8 cellular contexts compared by ENCODE assay signal in genomic region chr16:4375717-4376116, GRCh38. TPM values are rescaled to one million over a fixed set of nuclear protein-coding genes. Genes with fewer than 3 reads are reported as not detected.
DNase-seq lines count a peak whose midpoint lies in the region; ATAC-seq, FAIRE-seq and TF ChIP-seq lines count a peak whose summit lies in the region.
"Had no signal": no experiment of that assay in that cellular context is flagged by ENCODE, and none has a peak within 500 bp of the region (broad histone marks: within the 10 kb centered on the region; RNA-seq: fewer than 3 reads in every experiment).

No MANE protein-coding gene starts in this region.

- ATAC-seq in GM21717 (IDR thresholded peaks at IDR 0.05; ENCODE audit: unreplicated experiment): no peak

- H3K4me1 ChIP-seq in osteoblast (ENCODE audit: insufficient read depth, low read length): peaks cover 56% of the 10 kb centered on the region

- peaks cover 85% of the 10 kb centered on the region for H3K79me2 ChIP-seq in osteoblast (ENCODE audit: insufficient read depth, low read length)

- H3K4me2 ChIP-seq in osteoblast (ENCODE audit: insufficient read depth, low read length): peak overlapping the region; percentile 93

- H3K9me3 ChIP-seq in osteoblast (ENCODE audit: low read depth, low read length): no peaks in the 10 kb centered on the region

- no peak for TF ChIP-seq CTCF in bronchial epithelial cell (IDR thresholded peaks at IDR 0.05; ENCODE audit: insufficient read depth, low read length, severe bottlenecking)
- no peak for TF ChIP-seq CTCF in osteoblast (IDR thresholded peaks at IDR 0.05; ENCODE audit: extremely low read depth, low read depth, low read length)
- no peak for TF ChIP-seq CTCF in GM10266 (IDR thresholded peaks at IDR 0.05; ENCODE audit: control insufficient read depth, insufficient read depth, low read depth, missing control alignments)

- DNase-seq in Daoy (ENCODE audit: low read depth): peak; percentile 41
- DNase-seq in bronchial epithelial cell (ENCODE audit: low read depth): peak; percentile 71
- no peak for DNase-seq in osteoblast (ENCODE audit: insufficient read length, low spot score, missing footprints)
- DNase-seq in dermis blood vessel endothelial cell: no peak
- no peak for DNase-seq in GM10266 (ENCODE audit: extremely low spot score)
- DNase-seq: activated CD8-positive, alpha-beta memory T cell treated with anti-CD3 and anti-CD28 coated beads for 24 hours had no signal

- peak overlapping the region; percentile 98 for H3K27ac ChIP-seq in osteoblast (ENCODE audit: low read depth, low read length)
- H3K27ac ChIP-seq: HL-60 had no signal

- H4K20me1 ChIP-seq in osteoblast (ENCODE audit: insufficient read depth, low read length): peaks cover 82% of the 10 kb centered on the region

- no peak overlapping the region for H3K4me3 ChIP-seq in bronchial epithelial cell (ENCODE audit: low read depth, low read length)
- H3K4me3 ChIP-seq in osteoblast (ENCODE audit: insufficient read depth, low read length): peak overlapping the region; percentile 63

- no peaks in the 10 kb centered on the region for H3K27me3 ChIP-seq in bronchial epithelial cell (ENCODE audit: control insufficient read depth, insufficient read depth, low read length)
- H3K27me3 ChIP-seq in osteoblast (ENCODE audit: insufficient read depth, low read length): no peaks in the 10 kb centered on the region

- H2AFZ ChIP-seq in osteoblast (ENCODE audit: low read length): no peak overlapping the region

- no peak for FAIRE-seq in bronchial epithelial cell (lab: Jason Lieb, UNC)

- H3K36me3 ChIP-seq in bronchial epithelial cell (ENCODE audit: control insufficient read depth, insufficient read depth, low read length) (no peaks in the 10 kb centered on the region), osteoblast (ENCODE audit: insufficient read depth, low read length) (peaks cover 33% of the 10 kb centered on the region)

RNA-seq across cellular contexts. Expression of gene VASN, which starts 4.1 kb away (rescaled TPM):
- 22.1 and 25.1 TPM in 2 replicates for total RNA-seq in Daoy (2014; rRNA removed; shearing (Covaris generic))
- total RNA-seq in bronchial epithelial cell: 6.6 and 10.0 TPM in 2 replicates
- total RNA-seq in osteoblast: 202 and 217 TPM in 2 replicates
- total RNA-seq in dermis blood vessel endothelial cell: 1.9 and 2.2 TPM in 2 replicates

RNA-seq across cellular contexts. Expression of gene PAM16, which starts 24.6 kb away (rescaled TPM):
- total RNA-seq in Daoy (2014; rRNA removed; shearing (Covaris generic)): 34.1 and 71.8 TPM in 2 replicates
- total RNA-seq in bronchial epithelial cell (50.3 and 54.8 TPM in 2 replicates), osteoblast (17.4 and 18.6 TPM in 2 replicates), dermis blood vessel endothelial cell (11.6 and 15.5 TPM in 2 replicates)

RNA-seq across cellular contexts. Expression of gene CORO7, which starts 40.7 kb away (rescaled TPM):
- 7.0 and 11.3 TPM in 2 replicates for total RNA-seq in Daoy (2014; rRNA removed; shearing (Covaris generic))
- total RNA-seq in bronchial epithelial cell (7.6 and 15.6 TPM in 2 replicates), osteoblast (9.7 and 17.7 TPM in 2 replicates), dermis blood vessel endothelial cell (44.9 and 58.0 TPM in 2 replicates)

RNA-seq across cellular contexts. Expression of gene DNAJA3, which starts 50.0 kb away (rescaled TPM):
- 54.8 and 73.9 TPM in 2 replicates for total RNA-seq in Daoy (2014; rRNA removed; shearing (Covaris generic))
- total RNA-seq in bronchial epithelial cell: 62.9 and 74.8 TPM in 2 replicates
- 30.0 and 30.9 TPM in 2 replicates for total RNA-seq in osteoblast
- 41.0 and 58.9 TPM in 2 replicates for total RNA-seq in dermis blood vessel endothelial cell

RNA-seq across cellular contexts. Expression of gene GLIS2, which starts 59.9 kb away (rescaled TPM):
- total RNA-seq in Daoy (2014; rRNA removed; shearing (Covaris generic)): 0.36 and 0.46 TPM in 2 replicates
- total RNA-seq in bronchial epithelial cell (0.53 and 0.77 TPM in 2 replicates), osteoblast (5.0 and 5.4 TPM in 2 replicates), dermis blood vessel endothelial cell (0.79 and 1.2 TPM in 2 replicates)

Comparison
In these comparisons a context has a peak if more than half of its experiments do, and no peak if none do; other contexts are left out.
1. DNase-seq: peak in Daoy (single experiment) and bronchial epithelial cell (single experiment); none in osteoblast (single experiment), dermis blood vessel endothelial cell (single experiment) and GM10266 (single experiment).